Comparison of ENCODE assay signal across 20 cellular contexts in genomic region chr2:11134349-11134748, GRCh38.
"Had no signal": no experiment of that assay in that cellular context is flagged by ENCODE, and none has a peak within 500 bp of the region (broad histone marks: within the 10 kb centered on the region; RNA-seq: fewer than 3 reads in every experiment).

No MANE protein-coding gene starts in this region.

- H3K9me3 Mint-ChIP-seq: activated naive CD4-positive, alpha-beta T cell treated with anti-CD3 and anti-CD28 coated beads, Interleukin-2, amount 10 ng/mL, durations not matched to agents 7 days and 5 days had no signal

- H3K4me3 ChIP-seq: testis had no signal

- DNase-seq: activated CD4-positive, CD25-positive, alpha-beta regulatory T cell treated with anti-CD3 and anti-CD28 coated beads, Interleukin-2, amount 50 U/mL, for 72 hours; activated CD8-positive, alpha-beta memory T cell treated with anti-CD3 and anti-CD28 coated beads for 24 hours; activated CD8-positive, alpha-beta memory T cell treated with anti-CD3 and anti-CD28 coated beads, Interleukin-2, amount 50 U/mL, for 48 hours; activated effector memory CD4-positive, alpha-beta T cell treated with Interleukin-2 at 50 U/mL for 16 hours; activated naive CD4-positive, alpha-beta T cell treated with anti-CD3 and anti-CD28 coated beads, Interleukin-2, amount 10 ng/mL, durations not matched to agents 7 days and 5 days; activated T-cell treated with anti-CD3 and anti-CD28 coated beads, Interleukin-2, amount 50 U/mL, for 48 hours; cerebellar nuclear complex; effector CD8-positive, alpha-beta T cell; gastrocnemius medialis; heart left ventricle; right cardiac atrium; small intestine; stimulated activated CD4-positive, alpha-beta T cell treated with anti-CD3 and anti-CD28 coated beads, Interleukin-4, amount 100 ng/mL, for 1 hour; stomach; T1000; testis; upper lobe of left lung had no signal

- H3K36me3 ChIP-seq: ascending aorta, gastrocnemius medialis, heart left ventricle, ovary, stomach, upper lobe of left lung had no signal

- H3K36me3 Mint-ChIP-seq: activated naive CD4-positive, alpha-beta T cell treated with anti-CD3 and anti-CD28 coated beads, Interleukin-2, amount 10 ng/mL, durations not matched to agents 7 days and 5 days had no signal

- H3K27ac Mint-ChIP-seq: activated naive CD4-positive, alpha-beta T cell treated with anti-CD3 and anti-CD28 coated beads, Interleukin-2, amount 10 ng/mL, durations not matched to agents 7 days and 5 days had no signal

- H3K27me3 ChIP-seq: ascending aorta, heart left ventricle, ovary, stomach, testis had no signal

- H3K9me3 ChIP-seq: ascending aorta, gastrocnemius medialis, heart left ventricle, ovary, psoas muscle, stomach, testis, upper lobe of left lung had no signal

- H3K4me3 Mint-ChIP-seq: activated naive CD4-positive, alpha-beta T cell treated with anti-CD3 and anti-CD28 coated beads, Interleukin-2, amount 10 ng/mL, durations not matched to agents 7 days and 5 days had no signal

- ATAC-seq: gastrocnemius medialis had no signal
